35 cellular contexts compared by ENCODE assay signal in the genomic region with DNA sequence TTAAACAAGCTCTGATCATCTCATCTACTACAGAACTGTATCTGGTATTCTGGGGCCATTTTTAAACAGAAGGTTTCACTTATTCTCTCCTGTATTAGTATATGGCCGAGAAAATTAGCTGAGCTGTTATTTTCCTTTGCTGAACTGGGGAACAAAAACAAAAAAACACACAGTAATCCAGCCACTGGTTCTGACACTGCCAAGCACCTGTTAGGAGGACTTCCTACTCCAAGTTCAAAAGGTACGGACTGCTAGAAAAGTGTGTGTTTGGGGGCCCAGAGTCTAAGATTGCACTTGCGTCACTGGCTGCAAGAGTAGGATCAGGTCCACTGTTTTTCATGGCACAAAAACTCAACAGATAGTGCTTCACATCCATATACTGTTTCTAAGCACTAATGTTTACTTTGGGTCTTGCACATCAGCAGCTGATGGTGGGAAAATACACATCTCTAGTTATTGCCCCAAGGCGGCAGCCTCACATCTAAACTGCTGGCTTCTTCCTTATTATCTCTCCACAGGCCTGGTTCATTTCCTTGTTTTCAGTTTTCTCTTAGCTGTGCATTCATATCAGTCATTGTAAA.
DNase-seq lines count a peak whose midpoint lies in the region; TF ChIP-seq lines count a peak whose summit lies in the region.
"Had no signal": no experiment of that assay in that cellular context is flagged by ENCODE, and none has a peak within 500 bp of the region (broad histone marks: within the 10 kb centered on the region; RNA-seq: fewer than 3 reads in every experiment).

No MANE protein-coding gene starts in this region.

- H3K27ac Mint-ChIP-seq in HFFc6 (peak overlapping the region; percentile 29; the same call in 1 of the 2 replicates), osteocyte (ENCODE audit: unreplicated experiment) (peak overlapping the region; percentile 7)
- H3K27ac Mint-ChIP-seq: activated naive CD4-positive, alpha-beta T cell treated with anti-CD3 and anti-CD28 coated beads, Interleukin-2, amount 50 U/mL, for 24 hours; GM23338; stimulated activated naive CD8-positive, alpha-beta T cell treated with anti-CD3 and anti-CD28 coated beads, Interleukin-15, amount 100 ng/mL, for 72 hours had no signal

- in situ Hi-C loops in astrocyte of the spinal cord (cut with HindIII; ENCODE audit: low sequenced_read_pairs): no loop called here

- no peaks in the 10 kb centered on the region for H3K9me3 Mint-ChIP-seq in HFFc6
- no peaks in the 10 kb centered on the region for H3K9me3 Mint-ChIP-seq in osteocyte (ENCODE audit: unreplicated experiment)
- H3K9me3 Mint-ChIP-seq: activated naive CD4-positive, alpha-beta T cell treated with anti-CD3 and anti-CD28 coated beads, Interleukin-2, amount 50 U/mL, for 24 hours; GM23338; neural crest cell; stimulated activated naive CD8-positive, alpha-beta T cell treated with anti-CD3 and anti-CD28 coated beads, Interleukin-15, amount 100 ng/mL, for 72 hours had no signal

- H3K4me3 Mint-ChIP-seq in HFFc6: no peak overlapping the region
- H3K4me3 Mint-ChIP-seq in osteocyte (ENCODE audit: unreplicated experiment): no peak overlapping the region
- H3K4me3 Mint-ChIP-seq: activated naive CD4-positive, alpha-beta T cell treated with anti-CD3 and anti-CD28 coated beads, Interleukin-2, amount 50 U/mL, for 24 hours; GM23338; neural crest cell; stimulated activated naive CD8-positive, alpha-beta T cell treated with anti-CD3 and anti-CD28 coated beads, Interleukin-15, amount 100 ng/mL, for 72 hours had no signal

- H3K27me3 Mint-ChIP-seq in HFFc6 (ENCODE audit: insufficient read depth): no peaks in the 10 kb centered on the region
- no peaks in the 10 kb centered on the region for H3K27me3 Mint-ChIP-seq in osteocyte (ENCODE audit: unreplicated experiment)
- H3K27me3 Mint-ChIP-seq: activated naive CD4-positive, alpha-beta T cell treated with anti-CD3 and anti-CD28 coated beads, Interleukin-2, amount 50 U/mL, for 24 hours; stimulated activated naive CD8-positive, alpha-beta T cell treated with anti-CD3 and anti-CD28 coated beads, Interleukin-15, amount 100 ng/mL, for 72 hours had no signal

- H3K36me3 Mint-ChIP-seq in HFFc6 (ENCODE audit: low read depth): no peaks in the 10 kb centered on the region
- H3K36me3 Mint-ChIP-seq in osteocyte (ENCODE audit: unreplicated experiment): no peaks in the 10 kb centered on the region
- H3K36me3 Mint-ChIP-seq: activated naive CD4-positive, alpha-beta T cell treated with anti-CD3 and anti-CD28 coated beads, Interleukin-2, amount 50 U/mL, for 24 hours had no signal

- H3K4me1 Mint-ChIP-seq in HFFc6 (ENCODE audit: low read depth): peaks cover 40% of the 10 kb centered on the region
- peaks cover 47% of the 10 kb centered on the region for H3K4me1 Mint-ChIP-seq in osteocyte (ENCODE audit: unreplicated experiment)
- H3K4me1 Mint-ChIP-seq: activated naive CD4-positive, alpha-beta T cell treated with anti-CD3 and anti-CD28 coated beads, Interleukin-2, amount 50 U/mL, for 24 hours; GM23338; stimulated activated naive CD8-positive, alpha-beta T cell treated with anti-CD3 and anti-CD28 coated beads, Interleukin-15, amount 100 ng/mL, for 72 hours had no signal

- DNase-seq in DMS53 (lab: John Stamatoyannopoulos, UW) (peak; percentile 36), DMS53 treated with DMSO at 0.1 percent for 48 hours (lab: John Stamatoyannopoulos, UW; ENCODE audit: unreplicated experiment) (no peak), HFFc6 (no peak), astrocyte of the spinal cord (ENCODE audit: low read depth, low spot score) (peak; percentile 20), osteocyte (ENCODE audit: extremely low spot score, unreplicated experiment) (no peak), DMS 273 (lab: John Stamatoyannopoulos, UW; ENCODE audit: unreplicated experiment) (no peak), retina (no peak)
- no peak for DNase-seq in activated CD4-positive, alpha-beta T cell treated with anti-CD3 and anti-CD28 coated beads, Interleukin-2, amount 50 U/mL, for 48 hours
- DNase-seq: 8988T; activated CD4-positive, alpha-beta T cell treated with anti-CD3 and anti-CD28 coated beads for 48 hours; activated CD8-positive, alpha-beta memory T cell treated with anti-CD3 and anti-CD28 coated beads for 24 hours; C1 segment of cervical spinal cord; COR-L47; DND-41; effector CD4-positive, alpha-beta T cell; GF-D8; hypothalamus; mammary epithelial cell; NCI-H1105; NCI-H1930; NCI-H446; SHP77 treated with DMSO at 0.1 percent for 48 hours; stimulated activated CD4-positive, alpha-beta T cell treated with anti-CD3 and anti-CD28 coated beads, Interleukin-12 subunit alpha, Interleukin-12 subunit beta, amount 100 ng/mL, for 4 hours; stimulated activated CD4-positive, alpha-beta T cell treated with anti-CD3 and anti-CD28 coated beads, Interleukin-2, amount 100 ng/mL, for 48 hours; stimulated activated naive CD8-positive, alpha-beta T cell treated with anti-CD3 and anti-CD28 coated beads, Interleukin-15, amount 100 ng/mL, for 72 hours; uterus; WERI-Rb-1 had no signal

- H3K4me3 ChIP-seq in astrocyte of the spinal cord (ENCODE audit: low read depth, low read length): no peak overlapping the region
- H3K4me3 ChIP-seq: gastroesophageal sphincter, GM23338, pancreas, Peyer's patch, right atrium auricular region, thoracic aorta, uterus had no signal

- TF ChIP-seq CTCF in HFFc6 (IDR thresholded peaks at IDR 0.05) (no peak), astrocyte of the spinal cord (IDR thresholded peaks at IDR 0.05; ENCODE audit: low read depth, low read length) (no peak), osteocyte (IDR thresholded peaks at IDR 0.05) (no peak)

Comparison
In these comparisons a context has a peak if more than half of its experiments do, and no peak if none do; other contexts are left out.
1. DNase-seq: peak in DMS53 (single experiment) and astrocyte of the spinal cord (single experiment); none in DMS53 treated with DMSO at 0.1 percent for 48 hours (single experiment), HFFc6 (single experiment), osteocyte (single experiment), DMS 273 (single experiment), activated CD4-positive, alpha-beta T cell treated with anti-CD3 and anti-CD28 coated beads, Interleukin-2, amount 50 U/mL, for 48 hours (0 of 2) and retina (single experiment).